8 cellular contexts compared by ENCODE assay signal in genomic region chr3:52277071-52277964, GRCh38. TPM values are rescaled to one million over a fixed set of nuclear protein-coding genes. Genes with fewer than 3 reads are reported as not detected.
DNase-seq lines count a peak whose midpoint lies in the region; ATAC-seq and TF ChIP-seq lines count a peak whose summit lies in the region.

No MANE protein-coding gene starts in this region.

- H4K20me1 ChIP-seq in GM23338 (replicated peaks; ENCODE audit: insufficient read depth) (peaks cover 54% of the 10 kb centered on the region), OCI-LY7 (ENCODE audit: insufficient read depth, low read length) (peaks cover 35% of the 10 kb centered on the region)

- H3K4me2 ChIP-seq in GM23338 (peak overlapping the region; percentile 83), OCI-LY7 (ENCODE audit: low read length) (peak overlapping the region; percentile 94)

- H3K4me3 Mint-ChIP-seq in GM23338 = peak overlapping the region; percentile 91
- peak overlapping the region; percentile 89 for H3K4me3 Mint-ChIP-seq in activated T-cell treated with anti-CD3 and anti-CD28 coated beads, Interleukin-2, amount 50 U/mL, for 24 hours
- H3K4me3 Mint-ChIP-seq in naive thymus-derived CD4-positive, alpha-beta T cell = peak overlapping the region; percentile 91 to 99 (median 98)
- H3K4me3 Mint-ChIP-seq in stimulated activated memory B cell treated with anti-CD40 and anti-IgM and Interleukin-4, amounts not matched to agents 10 μg/mL and 1 μg/mL and 100 μg/mL, for 72 hours = peak overlapping the region; percentile 91

- ATAC-seq in GM23338 = peak; percentile 40
- ATAC-seq in naive thymus-derived CD4-positive, alpha-beta T cell = peak; percentile 12
- peak; percentile 65 for ATAC-seq in stimulated activated memory B cell treated with anti-CD40 and anti-IgM and Interleukin-4, amounts not matched to agents 10 μg/mL and 1 μg/mL and 100 μg/mL, for 72 hours

- peak overlapping the region; percentile 72 for H3K4me3 ChIP-seq in GM23338
- H3K4me3 ChIP-seq in OCI-LY7 (ENCODE audit: low read depth, low read length, poor library complexity, severe bottlenecking) = peak overlapping the region; percentile 70
- H3K4me3 ChIP-seq in esophagus muscularis mucosa = peak overlapping the region; percentile 79 to 92 (median 84)
- peak overlapping the region; percentile 92 for H3K4me3 ChIP-seq in naive thymus-derived CD4-positive, alpha-beta T cell (ENCODE audit: low read length)

- TF ChIP-seq CTCF in C4-2B (conservative IDR thresholded peaks at IDR 0.05) = no peak
- TF ChIP-seq CTCF in GM23338 (conservative IDR thresholded peaks at IDR 0.05; ENCODE audit: low read depth in 2 of 2) = no peak
- no peak for TF ChIP-seq CTCF in OCI-LY7 (conservative IDR thresholded peaks at IDR 0.05; ENCODE audit: low read length)
- no peak for TF ChIP-seq CTCF in esophagus muscularis mucosa (IDR thresholded peaks at IDR 0.05)

- H3K4me1 Mint-ChIP-seq in GM23338 = peaks cover 16% of the 10 kb centered on the region
- H3K4me1 Mint-ChIP-seq in activated T-cell treated with anti-CD3 and anti-CD28 coated beads, Interleukin-2, amount 50 U/mL, for 24 hours (ENCODE audit: low read depth) = peaks cover 65% of the 10 kb centered on the region
- peaks cover 43 to 74% (median 70%) of the 10 kb centered on the region in 7 donors for H3K4me1 Mint-ChIP-seq in naive thymus-derived CD4-positive, alpha-beta T cell
- H3K4me1 Mint-ChIP-seq in stimulated activated memory B cell treated with anti-CD40 and anti-IgM and Interleukin-4, amounts not matched to agents 10 μg/mL and 1 μg/mL and 100 μg/mL, for 72 hours = peaks cover 59% of the 10 kb centered on the region

- H3K36me3 Mint-ChIP-seq in GM23338 (ENCODE audit: low read depth) = peaks cover 32% of the 10 kb centered on the region
- H3K36me3 Mint-ChIP-seq in activated T-cell treated with anti-CD3 and anti-CD28 coated beads, Interleukin-2, amount 50 U/mL, for 24 hours (ENCODE audit: low read depth) = peaks cover 93% of the 10 kb centered on the region
- H3K36me3 Mint-ChIP-seq in naive thymus-derived CD4-positive, alpha-beta T cell = peaks cover 6 to 48% (median 22%) of the 10 kb centered on the region in 5 donors
- peaks cover 33% of the 10 kb centered on the region for H3K36me3 Mint-ChIP-seq in stimulated activated memory B cell treated with anti-CD40 and anti-IgM and Interleukin-4, amounts not matched to agents 10 μg/mL and 1 μg/mL and 100 μg/mL, for 72 hours

- no peak overlapping the region for H2AFZ ChIP-seq in GM23338
- no peak overlapping the region for H2AFZ ChIP-seq in OCI-LY7 (ENCODE audit: low read length)

- no peak for TF ChIP-seq EP300 in esophagus muscularis mucosa (IDR thresholded peaks at IDR 0.05)

- peaks cover 11% of the 10 kb centered on the region; the same call in 1 of the 2 replicates for H3F3A ChIP-seq in GM23338 (replicated peaks; ENCODE audit: low read depth)

- peaks cover 58% of the 10 kb centered on the region for H3K79me2 ChIP-seq in GM23338 (replicated peaks; ENCODE audit: insufficient read depth)
- peaks cover 58% of the 10 kb centered on the region for H3K79me2 ChIP-seq in OCI-LY7 (ENCODE audit: insufficient read depth, low read depth, low read length)

- peaks cover 13% of the 10 kb centered on the region for H3K27me3 Mint-ChIP-seq in GM23338 (ENCODE audit: insufficient read depth, low read depth, poor library complexity)
- H3K27me3 Mint-ChIP-seq in activated T-cell treated with anti-CD3 and anti-CD28 coated beads, Interleukin-2, amount 50 U/mL, for 24 hours = no peaks in the 10 kb centered on the region
- no peaks in the 10 kb centered on the region for H3K27me3 Mint-ChIP-seq in naive thymus-derived CD4-positive, alpha-beta T cell
- no peaks in the 10 kb centered on the region for H3K27me3 Mint-ChIP-seq in stimulated activated memory B cell treated with anti-CD40 and anti-IgM and Interleukin-4, amounts not matched to agents 10 μg/mL and 1 μg/mL and 100 μg/mL, for 72 hours

- CTCF ChIA-PET in OCI-LY7 (lab: Charles Lee; ENCODE audit: unreplicated experiment) = interaction anchor here (0.9 kb wide), 1 partner anchor 46 kb away, joined by 3 read pairs; no protein-coding TSS in a partner anchor
- CTCF ChIA-PET in naive thymus-derived CD4-positive, alpha-beta T cell (lab: Charles Lee) = interaction anchor here (0.6 to 9.4 kb wide), 13 partner anchors 10 to 62 kb away, joined by 3 to 126 read pairs (median 9); partner anchors contain the start of genes GLYCTK, PPM1M and TWF2

- H3K27ac ChIP-seq in C4-2B = peak overlapping the region; percentile 83
- H3K27ac ChIP-seq in GM23338 (ENCODE audit: low read depth) = peak overlapping the region; percentile 95
- H3K27ac ChIP-seq in OCI-LY7 (ENCODE audit: low read depth, low read length, poor library complexity, severe bottlenecking) = peak overlapping the region; percentile 67
- peak overlapping the region; percentile 94 to 98 (median 97) for H3K27ac ChIP-seq in esophagus muscularis mucosa (replicated peaks in 1 of 4)
- peak overlapping the region; percentile 96 for H3K27ac ChIP-seq in naive thymus-derived CD4-positive, alpha-beta T cell (ENCODE audit: low read depth, low read length)

- H3K4me1 ChIP-seq in GM23338 (ENCODE audit: insufficient read depth) (peaks cover 21% of the 10 kb centered on the region), OCI-LY7 (ENCODE audit: insufficient read depth, low read length, poor library complexity, severe bottlenecking) (peaks cover 34% of the 10 kb centered on the region), esophagus muscularis mucosa (peaks cover 54 to 67% (median 64%) of the 10 kb centered on the region in 4 donors)
- peaks cover 38 to 39% of the 10 kb centered on the region in 2 donors for H3K4me1 ChIP-seq in naive thymus-derived CD4-positive, alpha-beta T cell (ENCODE audit: control insufficient read depth in 2 of 2, insufficient read depth in 2 of 2, low read length in 2 of 2)

- DNase-seq in GM23338 (ENCODE audit: low spot score) (peak; percentile 53), OCI-LY7 (ENCODE audit: low spot score) (peak; percentile 75), esophagus muscularis mucosa (ENCODE audit: extremely low spot score) (peak; percentile 93), HuH-7 (ENCODE audit: low spot score) (no peak)
- peak; percentile 85 for DNase-seq in activated T-cell treated with anti-CD3 and anti-CD28 coated beads, Interleukin-2, amount 50 U/mL, for 24 hours
- DNase-seq in naive thymus-derived CD4-positive, alpha-beta T cell = peak; percentile 41 to 79 (median 64)

- no peaks in the 10 kb centered on the region for H3K9me2 ChIP-seq in GM23338 (ENCODE audit: insufficient read depth)
- H3K9me2 ChIP-seq in OCI-LY7 (ENCODE audit: insufficient read depth, low read length) = no peaks in the 10 kb centered on the region

- peaks cover 4% of the 10 kb centered on the region; the same call in 1 of the 2 replicates for H3K9me3 ChIP-seq in OCI-LY7 (ENCODE audit: low read length)
- H3K9me3 ChIP-seq in esophagus muscularis mucosa = no peaks in the 10 kb centered on the region
- no peaks in the 10 kb centered on the region for H3K9me3 ChIP-seq in naive thymus-derived CD4-positive, alpha-beta T cell (ENCODE audit: control insufficient read depth in 2 of 3, low read length in 3 of 3)

- BruUV-seq in OCI-LY7 (replicated peaks; lab: Mats Ljungman, UMichigan) = TSS peak; percentile 59

- H3K36me3 ChIP-seq in GM23338 (ENCODE audit: insufficient read depth) (no peaks in the 10 kb centered on the region), OCI-LY7 (ENCODE audit: insufficient read depth, low read length) (peaks cover 47% of the 10 kb centered on the region), esophagus muscularis mucosa (peaks cover 0 to 13% (median 11%) of the 10 kb centered on the region in 4 donors)
- H3K36me3 ChIP-seq in naive thymus-derived CD4-positive, alpha-beta T cell (ENCODE audit: control insufficient read depth in 2 of 3, insufficient read depth in 3 of 3, low read length in 3 of 3) = peaks cover 0 to 11% (median 0%) of the 10 kb centered on the region in 3 experiments

- no peaks in the 10 kb centered on the region; the same call in 2 of the 3 replicates for H3K9me3 Mint-ChIP-seq in GM23338
- H3K9me3 Mint-ChIP-seq in activated T-cell treated with anti-CD3 and anti-CD28 coated beads, Interleukin-2, amount 50 U/mL, for 24 hours = no peaks in the 10 kb centered on the region
- peaks cover 0 to 3% (median 0%) of the 10 kb centered on the region in 11 donors for H3K9me3 Mint-ChIP-seq in naive thymus-derived CD4-positive, alpha-beta T cell
- H3K9me3 Mint-ChIP-seq in stimulated activated memory B cell treated with anti-CD40 and anti-IgM and Interleukin-4, amounts not matched to agents 10 μg/mL and 1 μg/mL and 100 μg/mL, for 72 hours = no peaks in the 10 kb centered on the region

- POLR2A ChIA-PET in OCI-LY7 (lab: Charles Lee) = interaction anchor here (0.6 to 2.5 kb wide), 17 partner anchors 9 to 613 kb away, joined by 3 to 8 read pairs (median 4); partner anchors contain the start of genes GLYCTK and TLR9
- POLR2A ChIA-PET in naive thymus-derived CD4-positive, alpha-beta T cell (lab: Charles Lee) = interaction anchor here (0.6 to 21.6 kb wide), 13 partner anchors 7 to 1927 kb away, joined by 3 to 1418 read pairs (median 3); partner anchors contain the start of genes CYB561D2, GLYCTK, NPRL2 and PPM1M

- intact Hi-C loops in OCI-LY7 (cut with micrococcal nuclease; ENCODE audit: unreplicated experiment) (no loop called here), esophagus muscularis mucosa (cut with DNase I) (no loop called here)
- intact Hi-C loops in naive thymus-derived CD4-positive, alpha-beta T cell (cut with micrococcal nuclease) = loop anchor here (5.0 to 10.0 kb wide), 4 partner anchors 40 to 407 kb away; partner anchors contain the start of genes DNAH1 (in 1 of the 2), DUSP7 (in 1 of the 2), GNL3 (in 1 of the 2) and NT5DC2 (in 1 of the 2)

- no peak for TF ChIP-seq POLR2A in esophagus muscularis mucosa (IDR thresholded peaks at IDR 0.05; ENCODE audit: low read depth)

- peak overlapping the region; percentile 100 for H3K27ac Mint-ChIP-seq in GM23338
- H3K27ac Mint-ChIP-seq in activated T-cell treated with anti-CD3 and anti-CD28 coated beads, Interleukin-2, amount 50 U/mL, for 24 hours = peak overlapping the region; percentile 97
- peak overlapping the region; percentile 93 to 99 (median 97) for H3K27ac Mint-ChIP-seq in naive thymus-derived CD4-positive, alpha-beta T cell
- H3K27ac Mint-ChIP-seq in stimulated activated memory B cell treated with anti-CD40 and anti-IgM and Interleukin-4, amounts not matched to agents 10 μg/mL and 1 μg/mL and 100 μg/mL, for 72 hours = peak overlapping the region; percentile 87

- 1% methylated on average over 28 of the region's 28 CpGs for WGBS in esophagus muscularis mucosa

- H3K27me3 ChIP-seq in GM23338 (ENCODE audit: insufficient read depth) (no peaks in the 10 kb centered on the region), esophagus muscularis mucosa (no peaks in the 10 kb centered on the region)
- H3K27me3 ChIP-seq in naive thymus-derived CD4-positive, alpha-beta T cell (ENCODE audit: control insufficient read depth in 2 of 2, insufficient read depth in 2 of 2, low read length in 2 of 2) = no peaks in the 10 kb centered on the region

RNA-seq across cellular contexts. Expression of gene WDR82, which starts 1.1 kb away (rescaled TPM):
- total RNA-seq in GM23338 (2014; rRNA removed; shearing (Covaris generic)) = 69.8 and 71.8 TPM in 2 replicates
- polyA plus RNA-seq in GM23338 (2016; fragmentation: Nextera tagmentation; extraction: Ambion mirVana) = 25.2 and 31.2 TPM in 2 replicates
- 27.8 and 38.5 TPM in 2 replicates for total RNA-seq in OCI-LY7 (2014; rRNA removed; shearing (Covaris generic))
- total RNA-seq in OCI-LY7 (2022) (66.2 and 67.9 TPM in 2 replicates), esophagus muscularis mucosa (100 to 1,000 TPM in 1 of 4 donors, 10 to 100 TPM in 3; 62.6 to 101 (median 80.9) TPM)
- total RNA-seq in naive thymus-derived CD4-positive, alpha-beta T cell = 100 to 1,000 TPM; 112 to 161 (median 135) TPM
- 100 to 1,000 TPM; 127 to 181 TPM for polyA plus RNA-seq in naive thymus-derived CD4-positive, alpha-beta T cell

RNA-seq across cellular contexts. Expression of gene GLYCTK, which starts 10.3 kb away (rescaled TPM):
- total RNA-seq in GM23338 (2014; rRNA removed; shearing (Covaris generic)) = 7.5 and 8.3 TPM in 2 replicates
- polyA plus RNA-seq in GM23338 (2016; fragmentation: Nextera tagmentation; extraction: Ambion mirVana) = 3.0 and 3.8 TPM in 2 replicates
- 24.5 and 28.1 TPM in 2 replicates for total RNA-seq in OCI-LY7 (2014; rRNA removed; shearing (Covaris generic))
- 28.6 and 29.6 TPM in 2 replicates for total RNA-seq in OCI-LY7 (2022)
- 1 to 10 TPM; 4.1 to 5.3 (median 4.8) TPM for total RNA-seq in esophagus muscularis mucosa
- 10 to 100 TPM; 24.3 to 38.3 (median 32.8) TPM for total RNA-seq in naive thymus-derived CD4-positive, alpha-beta T cell
- polyA plus RNA-seq in naive thymus-derived CD4-positive, alpha-beta T cell = 10 to 100 TPM in 1 of 2 donors, 1 to 10 TPM in 1; 8.0 to 15.5 TPM

RNA-seq across cellular contexts. Expression of gene PPM1M, which starts 31.8 kb away (rescaled TPM):
- 1.8 and 4.0 TPM in 2 replicates for total RNA-seq in GM23338 (2014; rRNA removed; shearing (Covaris generic))
- polyA plus RNA-seq in GM23338 (2016; fragmentation: Nextera tagmentation; extraction: Ambion mirVana) = 2.2 and 2.8 TPM in 2 replicates
- 1.1 and 4.4 TPM in 2 replicates for total RNA-seq in OCI-LY7 (2014; rRNA removed; shearing (Covaris generic))
- total RNA-seq in OCI-LY7 (2022) = 13.8 and 15.6 TPM in 2 replicates
- total RNA-seq in esophagus muscularis mucosa = 10 to 100 TPM; 24.1 to 35.7 (median 32.4) TPM
- 10 to 100 TPM; 55.8 to 81.0 (median 74.5) TPM for total RNA-seq in naive thymus-derived CD4-positive, alpha-beta T cell
- 100 to 1,000 TPM in 1 of 2 donors, 10 to 100 TPM in 1; 68.8 to 135 TPM for polyA plus RNA-seq in naive thymus-derived CD4-positive, alpha-beta T cell

RNA-seq across cellular contexts. Expression of gene TWF2, which starts 38.4 kb away (rescaled TPM):
- 120 and 123 TPM in 2 replicates for total RNA-seq in GM23338 (2014; rRNA removed; shearing (Covaris generic))
- 38.6 and 38.9 TPM in 2 replicates for polyA plus RNA-seq in GM23338 (2016; fragmentation: Nextera tagmentation; extraction: Ambion mirVana)
- total RNA-seq in OCI-LY7 (2014; rRNA removed; shearing (Covaris generic)) = 40.0 and 52.8 TPM in 2 replicates
- total RNA-seq in OCI-LY7 (2022) (60.2 and 64.9 TPM in 2 replicates), esophagus muscularis mucosa (10 to 100 TPM; 66.4 to 89.5 (median 79.9) TPM)
- 100 to 1,000 TPM in 1 of 5 experiments, 10 to 100 TPM in 4; 38.7 to 110 (median 63.7) TPM for total RNA-seq in naive thymus-derived CD4-positive, alpha-beta T cell
- 100 to 1,000 TPM; 104 to 147 TPM for polyA plus RNA-seq in naive thymus-derived CD4-positive, alpha-beta T cell

RNA-seq across cellular contexts. Expression of gene DNAH1, which starts 38.8 kb away (rescaled TPM):
- total RNA-seq in GM23338 (2014; rRNA removed; shearing (Covaris generic)) = 0.35 and 1.8 TPM in 2 replicates
- polyA plus RNA-seq in GM23338 (2016; fragmentation: Nextera tagmentation; extraction: Ambion mirVana) = 0.17 and 0.81 TPM in 2 replicates
- 14.2 and 18.3 TPM in 2 replicates for total RNA-seq in OCI-LY7 (2014; rRNA removed; shearing (Covaris generic))
- 5.8 and 10.5 TPM in 2 replicates for total RNA-seq in OCI-LY7 (2022)
- 1 to 10 TPM; 3.4 to 5.4 (median 3.6) TPM for total RNA-seq in esophagus muscularis mucosa
- total RNA-seq in naive thymus-derived CD4-positive, alpha-beta T cell = 10 to 100 TPM; 32.1 to 69.2 (median 49.0) TPM
- 1 to 10 TPM in 1 of 2 donors, under 1 TPM in 1; 0.35 to 1.7 TPM for polyA plus RNA-seq in naive thymus-derived CD4-positive, alpha-beta T cell

Comparison
In these comparisons a context has a peak if more than half of its experiments do, and no peak if none do; other contexts are left out.
1. ATAC-seq: peak in every context shown above with its lines; median percentile 65 in stimulated activated memory B cell treated with anti-CD40 and anti-IgM and Interleukin-4, amounts not matched to agents 10 μg/mL and 1 μg/mL and 100 μg/mL, for 72 hours; 40 in GM23338; 12 in naive thymus-derived CD4-positive, alpha-beta T cell.
2. intact Hi-C loops: an anchor here in naive thymus-derived CD4-positive, alpha-beta T cell (5.0 to 10.0 kb wide); none called in OCI-LY7 and esophagus muscularis mucosa.